ENCODE assay signal across 20 cellular contexts in genomic region chr7:90238017-90238416, GRCh38. TPM values are rescaled to one million over a fixed set of nuclear protein-coding genes. Genes with fewer than 3 reads are reported as not detected.
"Had no signal": no experiment of that assay in that cellular context is flagged by ENCODE, and none has a peak within 500 bp of the region (broad histone marks: within the 10 kb centered on the region; RNA-seq: fewer than 3 reads in every experiment).

No MANE protein-coding gene starts in this region.

- ATAC-seq: left lobe of liver; naive thymus-derived CD8-positive, alpha-beta T cell; stimulated activated naive CD8-positive, alpha-beta T cell treated with anti-CD3 and anti-CD28 coated beads, Interleukin-15, Interleukin-2, amounts not matched to agents 100 U/mL and 50 U/mL, for 24 hours had no signal

- DNase-seq: dorsolateral prefrontal cortex; effector CD4-positive, alpha-beta T cell; hypothalamus; immature natural killer cell; islet precursor cell; naive thymus-derived CD8-positive, alpha-beta T cell; nephron progenitor cell; nucleus accumbens; sigmoid colon; spleen; stimulated activated CD4-positive, alpha-beta T cell treated with anti-CD3 and anti-CD28 coated beads, Interleukin-4, amount 100 ng/mL, for 4 hours; stimulated activated naive CD8-positive, alpha-beta T cell treated with anti-CD3 and anti-CD28 coated beads, Interleukin-15, Interleukin-2, amounts not matched to agents 100 U/mL and 50 U/mL, for 24 hours; substantia nigra; testis; tibial artery had no signal

- H3K9me3 ChIP-seq: prostate gland, right atrium auricular region, sigmoid colon, spleen, testis, tibial artery had no signal

- H3K4me1 ChIP-seq: prostate gland, right atrium auricular region, sigmoid colon, testis, tibial artery had no signal

- H3K27ac ChIP-seq: dorsolateral prefrontal cortex, right atrium auricular region, sigmoid colon, testis, tibial artery had no signal

- H3K36me3 ChIP-seq: prostate gland, right atrium auricular region, spleen had no signal

- H3K4me3 ChIP-seq: dorsolateral prefrontal cortex, lung, prostate gland, right atrium auricular region, sigmoid colon, spleen, testis, tibial artery had no signal

- H3K27me3 ChIP-seq: dorsolateral prefrontal cortex, right atrium auricular region, sigmoid colon, spleen, testis, tibial artery had no signal

RNA-seq across cellular contexts. Expression of gene CFAP69, which starts 7.0 kb away (rescaled TPM):
- polyA plus RNA-seq: immature natural killer cell; naive thymus-derived CD8-positive, alpha-beta T cell had no signal

RNA-seq across cellular contexts. Expression of gene STEAP2, which starts 26.5 kb away (rescaled TPM):
- total RNA-seq: naive thymus-derived CD8-positive, alpha-beta T cell; osteocyte had no signal
- polyA plus RNA-seq: immature natural killer cell; naive thymus-derived CD8-positive, alpha-beta T cell had no signal
